ENCODE assay signal across 11 cellular contexts in the genomic region with DNA sequence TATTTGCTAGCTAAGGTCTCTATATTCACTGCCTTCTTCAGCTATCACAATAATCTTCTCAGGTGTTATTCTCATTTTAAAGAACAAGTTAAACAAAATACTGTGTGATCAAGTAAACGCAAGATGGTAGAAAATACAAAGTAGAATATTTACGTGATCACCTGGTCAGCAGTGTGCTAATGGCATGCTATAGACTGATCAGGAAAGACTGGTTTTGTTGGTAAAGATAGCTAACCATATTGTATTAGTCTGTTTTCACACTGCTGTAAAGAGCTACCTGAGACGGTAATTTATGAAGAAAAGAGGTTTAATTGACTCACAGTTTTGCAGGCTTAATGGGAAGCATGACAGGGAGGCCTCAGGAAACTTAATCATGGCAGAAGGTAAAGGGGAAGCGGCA.
"Had no signal": no experiment of that assay in that cellular context is flagged by ENCODE, and none has a peak within 500 bp of the region (broad histone marks: within the 10 kb centered on the region; RNA-seq: fewer than 3 reads in every experiment).

No MANE protein-coding gene starts in this region.

- H3K27me3 ChIP-seq: dorsolateral prefrontal cortex, esophagus squamous epithelium, suprapubic skin had no signal

- ATAC-seq: activated CD8-positive, alpha-beta T cell treated with anti-CD3 and anti-CD28 coated beads, Interleukin-2, amount 10 ng/mL, durations not matched to agents 7 days and 5 days; left lobe of liver; sciatic nerve had no signal

- DNase-seq: activated CD8-positive, alpha-beta T cell treated with anti-CD3 and anti-CD28 coated beads, Interleukin-2, amount 10 ng/mL, durations not matched to agents 7 days and 5 days; amniotic stem cell; dorsolateral prefrontal cortex; esophagus squamous epithelium; foreskin fibroblast; stimulated activated CD4-positive, alpha-beta T cell treated with anti-CD3 and anti-CD28 coated beads, Interleukin-12 subunit alpha, Interleukin-12 subunit beta, amount 100 ng/mL, for 4 hours; stimulated activated naive CD4-positive, alpha-beta T cell treated with Interleukin-2 at 50 U/mL for 16 hours; T-helper 9 cell had no signal

- H3K4me3 ChIP-seq: dorsolateral prefrontal cortex, esophagus squamous epithelium, suprapubic skin had no signal

- H3K9me3 ChIP-seq: esophagus squamous epithelium, suprapubic skin had no signal
